Comparison of ENCODE assay signal across 8 cellular contexts in genomic region chr1:112674986-112675727, GRCh38. TPM values are rescaled to one million over a fixed set of nuclear protein-coding genes. Genes with fewer than 3 reads are reported as not detected.
DNase-seq lines count a peak whose midpoint lies in the region; ATAC-seq and TF ChIP-seq lines count a peak whose summit lies in the region.

No MANE protein-coding gene starts in this region.

- ATAC-seq in GM19023 (IDR thresholded peaks at IDR 0.05; ENCODE audit: unreplicated experiment) = peak; percentile 41
- peak; percentile 43 for ATAC-seq in HG03354 (IDR thresholded peaks at IDR 0.05; ENCODE audit: poor library complexity, severe bottlenecking, unreplicated experiment)
- ATAC-seq in left ventricle myocardium superior = peak; percentile 80

- no peaks in the 10 kb centered on the region for H3K9me3 Mint-ChIP-seq in activated naive CD8-positive, alpha-beta T cell treated with anti-CD3 and anti-CD28 coated beads for 36 hours

- H3K27me3 Mint-ChIP-seq in activated naive CD8-positive, alpha-beta T cell treated with anti-CD3 and anti-CD28 coated beads for 36 hours = peaks cover 3% of the 10 kb centered on the region

- in situ Hi-C loops in G401 (cut with HindIII; ENCODE audit: low sequenced_read_pairs) = no loop called here

- H3K4me3 ChIP-seq in AG04450 (ENCODE audit: low read depth, low read length) (peak overlapping the region; percentile 80), SJCRH30 (peak overlapping the region; percentile 88), rectal smooth muscle tissue (ENCODE audit: low read length) (peak overlapping the region; percentile 96)

- CTCF ChIA-PET in AG04450 (lab: Charles Lee) = interaction anchor here (1.2 to 3.5 kb wide), 5 partner anchors 27 to 397 kb away, joined by 3 to 26 read pairs (median 4); no protein-coding TSS in a partner anchor

- no peaks in the 10 kb centered on the region for H3K9me3 ChIP-seq in AG04450 (ENCODE audit: control insufficient read depth, insufficient read depth, low read length)
- H3K9me3 ChIP-seq in SJCRH30 (replicated peaks) = no peaks in the 10 kb centered on the region

- DNase-seq in AG04450 (ENCODE audit: low read depth, low spot score) = no peak
- DNase-seq in SJCRH30 = peak; percentile 67 to 74
- DNase-seq in activated naive CD8-positive, alpha-beta T cell treated with anti-CD3 and anti-CD28 coated beads for 36 hours = peak; percentile 67
- peak; percentile 76 for DNase-seq in left ventricle myocardium superior
- no peak for DNase-seq in G401 (ENCODE audit: low spot score)

- 0 out of 2 replicates have a peak, but pooled peaks have one; percentile 5 for TF ChIP-seq CTCF in AG04450 (IDR thresholded peaks at IDR 0.05; ENCODE audit: low read depth, low read length)

- H3K4me3 Mint-ChIP-seq in activated naive CD8-positive, alpha-beta T cell treated with anti-CD3 and anti-CD28 coated beads for 36 hours = peak overlapping the region; percentile 93

- H3K27ac ChIP-seq in AG04450 (ENCODE audit: low read depth, low read length) = peak overlapping the region; percentile 86
- H3K27ac ChIP-seq in SJCRH30 = peak overlapping the region; percentile 81
- H3K27ac ChIP-seq in rectal smooth muscle tissue (ENCODE audit: low read depth, low read length) = peak overlapping the region; percentile 92

- peaks cover 46% of the 10 kb centered on the region for H3K4me1 Mint-ChIP-seq in activated naive CD8-positive, alpha-beta T cell treated with anti-CD3 and anti-CD28 coated beads for 36 hours

- H3K27ac Mint-ChIP-seq in activated naive CD8-positive, alpha-beta T cell treated with anti-CD3 and anti-CD28 coated beads for 36 hours = peak overlapping the region; percentile 95

- intact Hi-C loops in left ventricle myocardium superior (cut with micrococcal nuclease) = no loop called here

- H3K36me3 ChIP-seq in SJCRH30 (peaks cover 9% of the 10 kb centered on the region; the same call in 1 of the 2 replicates), rectal smooth muscle tissue (ENCODE audit: control insufficient read depth, insufficient read depth, low read length) (no peaks in the 10 kb centered on the region)

- POLR2A ChIA-PET in AG04450 (lab: Yijun Ruan, JAX) = interaction anchor here (0.6 to 2.4 kb wide), 13 partner anchors 14 to 179 kb away, joined by 3 to 25 read pairs (median 4); partner anchors contain the start of genes CAPZA1, PPM1J and ST7L

- H3K27me3 ChIP-seq in AG04450 (ENCODE audit: control insufficient read depth, insufficient read depth, low read length) = no peaks in the 10 kb centered on the region
- no peaks in the 10 kb centered on the region for H3K27me3 ChIP-seq in SJCRH30
- no peaks in the 10 kb centered on the region for H3K27me3 ChIP-seq in rectal smooth muscle tissue (ENCODE audit: control insufficient read depth, insufficient read depth, low read length)

- peaks cover 40% of the 10 kb centered on the region for H3K36me3 Mint-ChIP-seq in activated naive CD8-positive, alpha-beta T cell treated with anti-CD3 and anti-CD28 coated beads for 36 hours

- H3K9ac ChIP-seq in rectal smooth muscle tissue (ENCODE audit: low read length) = peak overlapping the region; percentile 84

- no peaks in the 10 kb centered on the region; the same call in 1 of the 2 replicates for H3K4me1 ChIP-seq in SJCRH30
- peaks cover 13% of the 10 kb centered on the region for H3K4me1 ChIP-seq in rectal smooth muscle tissue (ENCODE audit: control insufficient read depth, insufficient read depth, low read length)

RNA-seq across cellular contexts. Expression of gene MOV10, which starts 0.7 kb away (rescaled TPM):
- polyA plus RNA-seq in AG04450 (2011; rRNA removed) = 58.1 and 59.2 TPM in 2 replicates
- 107 and 127 TPM in 2 replicates for polyA minus RNA-seq in AG04450 (2011; rRNA and poly(A)+ RNA removed)
- total RNA-seq in SJCRH30 (2014; rRNA removed; shearing (Covaris generic)) = 35.4 and 45.7 TPM in 2 replicates
- total RNA-seq in activated naive CD8-positive, alpha-beta T cell treated with anti-CD3 and anti-CD28 coated beads for 36 hours = 10 to 100 TPM; 66.1 to 66.4 TPM
- total RNA-seq in left ventricle myocardium superior = 14.0 TPM
- 61.1 and 73.7 TPM in 2 replicates for total RNA-seq in G401 (2014; rRNA removed; shearing (Covaris generic))

RNA-seq across cellular contexts. Expression of gene RHOC, which starts 31.8 kb away (rescaled TPM):
- polyA plus RNA-seq in AG04450 (2011; rRNA removed) = 574 and 734 TPM in 2 replicates
- polyA minus RNA-seq in AG04450 (2011; rRNA and poly(A)+ RNA removed) = 394 and 521 TPM in 2 replicates
- 72.4 and 87.5 TPM in 2 replicates for total RNA-seq in SJCRH30 (2014; rRNA removed; shearing (Covaris generic))
- 10 to 100 TPM; 23.8 to 26.2 TPM for total RNA-seq in activated naive CD8-positive, alpha-beta T cell treated with anti-CD3 and anti-CD28 coated beads for 36 hours
- 96.0 TPM for total RNA-seq in left ventricle myocardium superior
- total RNA-seq in G401 (2014; rRNA removed; shearing (Covaris generic)) = 381 and 425 TPM in 2 replicates

RNA-seq across cellular contexts. Expression of gene PPM1J, which starts 40.0 kb away (rescaled TPM):
- polyA plus RNA-seq in AG04450 (2011; rRNA removed) = 1.3 and 2.1 TPM in 2 replicates
- polyA minus RNA-seq in AG04450 (2011; rRNA and poly(A)+ RNA removed) = 1.2 and 1.4 TPM in 2 replicates
- total RNA-seq in SJCRH30 (2014; rRNA removed; shearing (Covaris generic)) = 0.85 and 1.2 TPM in 2 replicates
- total RNA-seq in activated naive CD8-positive, alpha-beta T cell treated with anti-CD3 and anti-CD28 coated beads for 36 hours = under 1 TPM; 0.80 to 0.94 TPM
- 7.2 TPM for total RNA-seq in left ventricle myocardium superior
- 10.1 and 13.2 TPM in 2 replicates for total RNA-seq in G401 (2014; rRNA removed; shearing (Covaris generic))

RNA-seq across cellular contexts. Expression of gene CAPZA1, which starts 55.5 kb away (rescaled TPM):
- polyA plus RNA-seq in AG04450 (2011; rRNA removed) = 195 and 273 TPM in 2 replicates
- 157 and 240 TPM in 2 replicates for polyA minus RNA-seq in AG04450 (2011; rRNA and poly(A)+ RNA removed)
- 188 and 211 TPM in 2 replicates for total RNA-seq in SJCRH30 (2014; rRNA removed; shearing (Covaris generic))
- 100 to 1,000 TPM; 243 to 245 TPM for total RNA-seq in activated naive CD8-positive, alpha-beta T cell treated with anti-CD3 and anti-CD28 coated beads for 36 hours
- total RNA-seq in left ventricle myocardium superior = 24.1 TPM
- total RNA-seq in G401 (2014; rRNA removed; shearing (Covaris generic)) = 243 and 371 TPM in 2 replicates

RNA-seq across cellular contexts. Expression of gene ST7L, which starts 56.2 kb away (rescaled TPM):
- polyA plus RNA-seq in AG04450 (2011; rRNA removed) = 10.1 and 13.5 TPM in 2 replicates
- 10.8 and 12.1 TPM in 2 replicates for polyA minus RNA-seq in AG04450 (2011; rRNA and poly(A)+ RNA removed)
- total RNA-seq in SJCRH30 (2014; rRNA removed; shearing (Covaris generic)) = 24.2 and 24.8 TPM in 2 replicates
- 10 to 100 TPM; 11.4 to 12.7 TPM for total RNA-seq in activated naive CD8-positive, alpha-beta T cell treated with anti-CD3 and anti-CD28 coated beads for 36 hours
- total RNA-seq in left ventricle myocardium superior = 12.7 TPM
- 23.9 and 34.4 TPM in 2 replicates for total RNA-seq in G401 (2014; rRNA removed; shearing (Covaris generic))

Comparison
In these comparisons a context has a peak if more than half of its experiments do, and no peak if none do; other contexts are left out.
1. DNase-seq: peak in SJCRH30 (2 of 2), activated naive CD8-positive, alpha-beta T cell treated with anti-CD3 and anti-CD28 coated beads for 36 hours (single experiment) and left ventricle myocardium superior (single experiment); none in AG04450 (single experiment) and G401 (single experiment).
2. Peak in every context shown above with its lines, with median percentiles within 50 percentile points of each other: H3K27ac ChIP-seq, H3K4me3 ChIP-seq and ATAC-seq.